In the genomic region with DNA sequence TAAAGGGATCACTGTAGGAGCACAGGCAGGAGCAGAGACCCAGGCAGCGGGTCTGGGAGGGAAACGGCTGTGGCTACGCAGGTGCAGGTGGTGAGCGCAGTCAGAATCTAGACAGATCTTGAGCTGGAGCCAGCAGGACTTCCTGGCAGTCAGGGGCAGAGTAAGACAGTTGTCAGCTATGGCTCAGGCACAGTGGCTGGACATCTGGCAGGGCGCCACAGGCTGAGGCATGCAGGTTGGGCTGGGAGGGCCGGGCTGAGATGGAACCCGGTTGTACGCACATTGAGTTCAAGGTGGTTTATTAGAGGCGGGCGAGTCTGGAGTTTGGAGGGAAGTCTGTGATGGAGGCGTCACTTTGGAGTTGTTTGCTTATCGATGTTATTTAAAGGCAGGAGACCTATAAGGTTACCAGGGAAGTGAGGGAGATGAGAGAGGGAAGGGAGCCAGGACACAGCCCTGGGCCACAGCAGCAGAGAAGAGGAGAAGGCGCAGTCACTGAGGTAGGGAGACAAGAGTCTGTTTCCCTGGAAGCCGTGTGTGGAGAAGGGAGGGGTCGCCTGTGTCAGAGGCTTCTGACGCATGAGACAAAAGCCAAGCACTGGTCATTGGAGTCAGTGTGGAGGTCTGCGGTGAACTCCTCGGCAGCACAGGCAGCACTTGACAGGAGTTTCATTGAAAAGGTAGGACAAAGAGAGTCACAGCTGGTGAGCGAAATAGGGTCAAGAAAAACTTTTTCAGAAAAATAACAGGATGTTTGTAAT, we compare ENCODE assay signal across 11 cellular contexts.
DNase-seq lines count a peak whose midpoint lies in the region; ATAC-seq and TF ChIP-seq lines count a peak whose summit lies in the region.
"Had no signal": no experiment of that assay in that cellular context is flagged by ENCODE, and none has a peak within 500 bp of the region (broad histone marks: within the 10 kb centered on the region; RNA-seq: fewer than 3 reads in every experiment).

No MANE protein-coding gene starts in this region.

- DNase-seq in EH (ENCODE audit: low read depth): peak; percentile 35
- peak; percentile 63 for DNase-seq in NCI-H2107 (lab: John Stamatoyannopoulos, UW)
- DNase-seq in astrocyte of the spinal cord (ENCODE audit: low read depth, low spot score): peak; percentile 48
- DNase-seq in myocyte (ENCODE audit: low read depth): peak; percentile 51
- no peak for DNase-seq in left lobe of liver (ENCODE audit: low spot score)
- DNase-seq in NOMO-1 treated with dmso at 0.1 percent for 144 hours (lab: John Stamatoyannopoulos, UW; ENCODE audit: unreplicated experiment): no peak
- DNase-seq in H4 (ENCODE audit: low spot score): no peak
- DNase-seq: activated CD4-positive, alpha-beta T cell treated with anti-CD3 and anti-CD28 coated beads for 48 hours; NCI-H526 treated with DMSO at 0.1 percent for 48 hours had no signal

- in situ Hi-C loops in astrocyte of the spinal cord (cut with HindIII; ENCODE audit: low sequenced_read_pairs): no loop called here

- no peak for TF ChIP-seq CTCF in astrocyte of the spinal cord (IDR thresholded peaks at IDR 0.05; ENCODE audit: low read depth, low read length)

- H3K4me3 ChIP-seq in astrocyte of the spinal cord (ENCODE audit: low read depth, low read length): no peak overlapping the region

- ATAC-seq in left lobe of liver (no peak), HG02973 (IDR thresholded peaks at IDR 0.05; ENCODE audit: unreplicated experiment) (no peak)
- ATAC-seq: stimulated activated effector memory CD8-positive, alpha-beta T cell treated with anti-CD3 and anti-CD28 coated beads, Interleukin-12 subunit alpha, Interleukin-12 subunit beta, amount 100 ng/mL, for 72 hours had no signal

Comparison
In these comparisons a context has a peak if more than half of its experiments do, and no peak if none do; other contexts are left out.
1. DNase-seq: peak in EH (single experiment), NCI-H2107 (single experiment), astrocyte of the spinal cord (single experiment) and myocyte (single experiment); none in left lobe of liver (single experiment), NOMO-1 treated with dmso at 0.1 percent for 144 hours (single experiment) and H4 (single experiment).